25 cellular contexts compared by ENCODE assay signal in the genomic region with DNA sequence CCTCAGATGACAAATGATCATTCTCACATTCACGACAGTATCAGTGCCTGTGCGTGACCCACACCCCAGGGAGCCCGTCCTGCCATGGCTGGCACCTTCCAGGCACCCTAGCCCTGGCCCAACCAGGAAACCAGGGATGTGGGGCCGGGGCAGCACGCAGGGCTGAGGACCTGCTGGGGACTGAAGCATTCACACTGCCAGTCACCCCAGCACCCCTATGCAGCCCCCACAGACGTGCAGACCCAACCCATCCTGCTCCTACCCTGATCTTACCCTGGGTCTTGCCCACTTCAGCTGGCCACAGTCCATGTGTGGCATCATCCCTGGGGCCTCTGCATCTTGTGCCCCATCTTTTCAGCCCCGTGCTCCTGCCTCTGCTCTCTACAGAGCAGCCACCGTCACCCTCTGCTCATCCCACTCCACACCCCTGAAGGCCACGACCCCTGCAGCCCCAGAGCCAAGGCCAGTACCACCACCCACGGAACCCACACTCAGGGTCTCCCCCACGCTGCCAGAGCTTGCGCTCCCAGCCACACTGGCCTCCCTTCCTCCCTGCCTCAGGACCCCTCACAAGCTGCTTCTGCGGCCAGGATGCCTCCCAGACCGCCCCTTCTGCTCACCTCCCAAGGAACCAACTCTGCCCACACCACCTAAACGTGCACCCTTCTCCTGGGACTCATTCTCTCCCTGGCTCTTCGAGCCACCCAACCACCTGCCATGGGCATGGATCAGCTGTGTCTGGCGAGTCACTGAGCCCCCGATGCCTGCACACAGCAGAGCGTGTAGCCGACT. TPM values are rescaled to one million over a fixed set of nuclear protein-coding genes. Genes with fewer than 3 reads are reported as not detected.
DNase-seq lines count a peak whose midpoint lies in the region; ATAC-seq, FAIRE-seq and TF ChIP-seq lines count a peak whose summit lies in the region.
"Had no signal": no experiment of that assay in that cellular context is flagged by ENCODE, and none has a peak within 500 bp of the region (broad histone marks: within the 10 kb centered on the region; RNA-seq: fewer than 3 reads in every experiment).

No MANE protein-coding gene starts in this region.

- no peaks in the 10 kb centered on the region for H3K36me3 Mint-ChIP-seq in natural killer cell
- H3K36me3 Mint-ChIP-seq in natural killer cell treated with Interleukin-12 subunit alpha and Interleukin-12 subunit beta and Interleukin-15 and Interleukin-18, amount 100 ng/mL, for 72 hours, result no peaks in the 10 kb centered on the region
- H3K36me3 Mint-ChIP-seq in WTC11, result peaks cover 23% of the 10 kb centered on the region

- no peak overlapping the region for H3K9ac ChIP-seq in kidney (ENCODE audit: low read length in 2 of 2)

- peak overlapping the region; percentile 23 to 84 for H3K27ac Mint-ChIP-seq in natural killer cell
- H3K27ac Mint-ChIP-seq in natural killer cell treated with Interleukin-12 subunit alpha and Interleukin-12 subunit beta and Interleukin-15 and Interleukin-18, amount 100 ng/mL, for 72 hours, result no peak overlapping the region
- peak overlapping the region; percentile 69 for H3K27ac Mint-ChIP-seq in WTC11
- H3K27ac Mint-ChIP-seq: T-helper 2 cell treated with Interferon-gamma antibody and Interleukin-4, amounts not matched to agents 5 μg/mL and 100 μg/mL, for 36 hours had no signal

- peaks cover 16% of the 10 kb centered on the region for H4K20me1 ChIP-seq in osteoblast (ENCODE audit: insufficient read depth, low read length)

- peaks cover 68% of the 10 kb centered on the region for H3K79me2 ChIP-seq in osteoblast (ENCODE audit: insufficient read depth, low read length)

- no peak overlapping the region for H3K4me2 ChIP-seq in osteoblast (ENCODE audit: insufficient read depth, low read length)

- H3K4me3 ChIP-seq in kidney (ENCODE audit: low read length in 2 of 2) (no peak overlapping the region), osteoblast (ENCODE audit: insufficient read depth, low read length) (no peak overlapping the region)
- H3K4me3 ChIP-seq: coronary artery, lower lobe of right lung, mucosa of descending colon, thoracic aorta, uterus had no signal

- H3K9me3 ChIP-seq in kidney (ENCODE audit: control insufficient read depth in 1 of 2, low read length in 2 of 2) (no peaks in the 10 kb centered on the region), osteoblast (ENCODE audit: low read depth, low read length) (no peaks in the 10 kb centered on the region)
- H3K9me3 ChIP-seq: lower lobe of right lung, mucosa of descending colon, neutrophil, thoracic aorta, uterus had no signal

- no peak overlapping the region for H3K4me3 Mint-ChIP-seq in natural killer cell
- no peak overlapping the region for H3K4me3 Mint-ChIP-seq in natural killer cell treated with Interleukin-12 subunit alpha and Interleukin-12 subunit beta and Interleukin-15 and Interleukin-18, amount 100 ng/mL, for 72 hours
- H3K4me3 Mint-ChIP-seq in WTC11, result no peak overlapping the region
- H3K4me3 Mint-ChIP-seq: T-helper 2 cell treated with Interferon-gamma antibody and Interleukin-4, amounts not matched to agents 5 μg/mL and 100 μg/mL, for 36 hours had no signal

- no peak overlapping the region for H3K27ac ChIP-seq in kidney (ENCODE audit: low read depth in 2 of 2, low read length in 2 of 2)
- no peak overlapping the region for H3K27ac ChIP-seq in osteoblast (ENCODE audit: low read depth, low read length)
- H3K27ac ChIP-seq: C4-2B, coronary artery, neutrophil, thoracic aorta, uterus, VCaP had no signal

- H3K36me3 ChIP-seq in kidney (ENCODE audit: control insufficient read depth in 1 of 2, insufficient read depth in 2 of 2, low read length in 2 of 2) (peaks cover 5 to 7% of the 10 kb centered on the region in 2 donors), osteoblast (ENCODE audit: insufficient read depth, low read length) (peaks cover 8% of the 10 kb centered on the region)
- H3K36me3 ChIP-seq: uterus had no signal

- H3K4me1 ChIP-seq in kidney (ENCODE audit: control insufficient read depth in 1 of 2, insufficient read depth in 1 of 2, low read depth in 1 of 2, low read length in 2 of 2) (no peaks in the 10 kb centered on the region), osteoblast (ENCODE audit: insufficient read depth, low read length) (no peaks in the 10 kb centered on the region)
- H3K4me1 ChIP-seq: uterus had no signal

- H3K27me3 ChIP-seq in osteoblast (ENCODE audit: insufficient read depth, low read length), result no peaks in the 10 kb centered on the region
- H3K27me3 ChIP-seq: neutrophil, uterus had no signal

- FAIRE-seq in kidney (lab: Jason Lieb, UNC), result no peak
- FAIRE-seq: bronchial epithelial cell, keratinocyte had no signal

- TF ChIP-seq CTCF in natural killer cell (IDR thresholded peaks at IDR 0.05) (no peak), WTC11 (IDR thresholded peaks at IDR 0.05) (no peak), kidney (IDR thresholded peaks at IDR 0.05; ENCODE audit: borderline replicate concordance, extremely low read depth, insufficient read depth) (no peak), osteoblast (IDR thresholded peaks at IDR 0.05; ENCODE audit: extremely low read depth, low read depth, low read length) (no peak)

- H3K4me1 Mint-ChIP-seq in natural killer cell (peaks cover 0 to 30% of the 10 kb centered on the region in 2 donors), WTC11 (peaks cover 7% of the 10 kb centered on the region)
- H3K4me1 Mint-ChIP-seq in natural killer cell treated with Interleukin-12 subunit alpha and Interleukin-12 subunit beta and Interleukin-15 and Interleukin-18, amount 100 ng/mL, for 72 hours (ENCODE audit: low read depth in 2 of 2), result peaks cover 8 to 12% of the 10 kb centered on the region in 2 donors

- H3K27me3 Mint-ChIP-seq in natural killer cell (ENCODE audit: low read depth in 2 of 2) (no peaks in the 10 kb centered on the region), WTC11 (ENCODE audit: low read depth) (no peaks in the 10 kb centered on the region)
- H3K27me3 Mint-ChIP-seq in natural killer cell treated with Interleukin-12 subunit alpha and Interleukin-12 subunit beta and Interleukin-15 and Interleukin-18, amount 100 ng/mL, for 72 hours, result no peaks in the 10 kb centered on the region

- CTCF ChIA-PET in WTC11 (lab: Charles Lee), result no interaction called here

- DNase-seq in natural killer cell, result no peak
- DNase-seq in natural killer cell treated with Interleukin-12 subunit alpha and Interleukin-12 subunit beta and Interleukin-15 and Interleukin-18, amount 100 ng/mL, for 72 hours (ENCODE audit: low spot score), result no peak
- no peak for DNase-seq in WTC11 (ENCODE audit: low spot score)
- peak; percentile 60 for DNase-seq in kidney
- DNase-seq in osteoblast (ENCODE audit: insufficient read length, low spot score, missing footprints), result no peak
- no peak for DNase-seq in stimulated activated CD4-positive, alpha-beta T cell treated with anti-CD3 and anti-CD28 coated beads, Interleukin-15, amount 100 ng/mL, for 24 hours
- DNase-seq: activated CD4-positive, alpha-beta T cell treated with anti-CD3 and anti-CD28 coated beads, Interleukin-2, amount 50 U/mL, for 4 hours; activated effector memory CD4-positive, alpha-beta T cell treated with anti-CD3 and anti-CD28 coated beads, Interleukin-2, amount 50 U/mL, for 16 hours; amniotic stem cell; DMS 273 treated with DMSO at 0.1 percent for 48 hours; lower lobe of right lung; mucosa of descending colon; NCI-H2081; NCI-H345; NCI-H82; uterus had no signal

- ATAC-seq in natural killer cell, result no peak
- ATAC-seq in natural killer cell treated with Interleukin-12 subunit alpha and Interleukin-12 subunit beta and Interleukin-15 and Interleukin-18, amount 100 ng/mL, for 72 hours, result no peak
- no peak for ATAC-seq in WTC11
- ATAC-seq in GM21786 (IDR thresholded peaks at IDR 0.05; ENCODE audit: unreplicated experiment), result no peak
- ATAC-seq: lower lobe of right lung, mucosa of descending colon had no signal

- POLR2A ChIA-PET in WTC11 (lab: Charles Lee), result no interaction called here

- H3K9me3 Mint-ChIP-seq in natural killer cell, result no peaks in the 10 kb centered on the region
- no peaks in the 10 kb centered on the region for H3K9me3 Mint-ChIP-seq in natural killer cell treated with Interleukin-12 subunit alpha and Interleukin-12 subunit beta and Interleukin-15 and Interleukin-18, amount 100 ng/mL, for 72 hours
- H3K9me3 Mint-ChIP-seq in WTC11, result peaks cover 10% of the 10 kb centered on the region
- H3K9me3 Mint-ChIP-seq: T-helper 2 cell treated with Interferon-gamma antibody and Interleukin-4, amounts not matched to agents 5 μg/mL and 100 μg/mL, for 36 hours had no signal

- no peak overlapping the region for H2AFZ ChIP-seq in osteoblast (ENCODE audit: low read length)

- intact Hi-C loops in natural killer cell (cut with micrococcal nuclease), result no loop called here
- intact Hi-C loops in kidney (cut with DNase I), result no loop called here

TF ChIP-seq in WTC11, 78 proteins besides CTCF, POLR2A, EP300 and RAD21 (continues in another document):
- TF ChIP-seq, protein P1, sequence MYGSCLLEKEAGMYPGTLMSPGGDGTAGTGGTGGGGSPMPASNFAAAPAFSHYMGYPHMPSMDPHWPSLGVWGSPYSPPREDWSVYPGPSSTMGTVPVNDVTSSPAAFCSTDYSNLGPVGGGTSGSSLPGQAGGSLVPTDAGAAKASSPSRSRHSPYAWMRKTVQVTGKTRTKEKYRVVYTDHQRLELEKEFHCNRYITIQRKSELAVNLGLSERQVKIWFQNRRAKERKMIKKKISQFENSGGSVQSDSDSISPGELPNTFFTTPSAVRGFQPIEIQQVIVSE (CRISPR knock-in tag; IDR thresholded peaks at IDR 0.05; ENCODE audit: borderline replicate concordance), result no peak
- no peak for TF ChIP-seq SMAD4 (CRISPR knock-in tag; IDR thresholded peaks at IDR 0.05)
- TF ChIP-seq, protein P2, sequence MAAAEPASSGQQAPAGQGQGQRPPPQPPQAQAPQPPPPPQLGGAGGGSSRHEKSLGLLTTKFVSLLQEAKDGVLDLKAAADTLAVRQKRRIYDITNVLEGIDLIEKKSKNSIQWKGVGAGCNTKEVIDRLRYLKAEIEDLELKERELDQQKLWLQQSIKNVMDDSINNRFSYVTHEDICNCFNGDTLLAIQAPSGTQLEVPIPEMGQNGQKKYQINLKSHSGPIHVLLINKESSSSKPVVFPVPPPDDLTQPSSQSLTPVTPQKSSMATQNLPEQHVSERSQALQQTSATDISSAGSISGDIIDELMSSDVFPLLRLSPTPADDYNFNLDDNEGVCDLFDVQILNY (CRISPR knock-in tag; IDR thresholded peaks at IDR 0.05), result no peak

RNA-seq across cellular contexts. Expression of a gene that starts 25.6 kb away (rescaled TPM):
- total RNA-seq in natural killer cell (100 to 1,000 TPM; 349 to 358 (median 349) TPM), WTC11 (2021) (108 to 121 TPM (median 108 TPM) in 3 replicates), kidney (124 TPM), osteoblast (45.7 and 48.9 TPM in 2 replicates)
- 100 to 1,000 TPM; 168 to 234 TPM for total RNA-seq in natural killer cell treated with Interleukin-12 subunit alpha and Interleukin-12 subunit beta and Interleukin-15 and Interleukin-18, amount 100 ng/mL, for 72 hours
- polyA plus RNA-seq in kidney (ENCODE audit: insufficient read depth, low read depth, low replicate concordance), result 92.0 TPM

RNA-seq across cellular contexts. Expression of a gene that starts 25.8 kb away (rescaled TPM):
- total RNA-seq in natural killer cell, result 10 to 100 TPM; 72.8 to 79.8 (median 73.2) TPM
- total RNA-seq in natural killer cell treated with Interleukin-12 subunit alpha and Interleukin-12 subunit beta and Interleukin-15 and Interleukin-18, amount 100 ng/mL, for 72 hours, result 10 to 100 TPM; 26.5 to 29.2 TPM
- total RNA-seq in WTC11 (2021), result 6.4 to 10.6 TPM (median 9.2 TPM) in 3 replicates
- 31.1 TPM for total RNA-seq in kidney
- 26.0 TPM for polyA plus RNA-seq in kidney (ENCODE audit: insufficient read depth, low read depth, low replicate concordance)
- 12.4 and 13.8 TPM in 2 replicates for total RNA-seq in osteoblast

Comparison
In these comparisons a context has a peak if more than half of its experiments do, and no peak if none do; other contexts are left out.
1. H3K27ac Mint-ChIP-seq: peak in natural killer cell (2 of 2) and WTC11 (single experiment); none in natural killer cell treated with Interleukin-12 subunit alpha and Interleukin-12 subunit beta and Interleukin-15 and Interleukin-18, amount 100 ng/mL, for 72 hours (0 of 2).